Comparison of ENCODE assay signal across 9 cellular contexts in genomic region chr2:223692227-223692947, GRCh38.
A peak's percentile ranks its signal among the peaks of the same experiment; 100 is the strongest.
DNase-seq lines count a peak whose midpoint lies in the region; ATAC-seq and TF ChIP-seq lines count a peak whose summit lies in the region.
"Had no signal": no experiment of that assay in that cellular context is flagged by ENCODE, and none has a peak within 500 bp of the region (broad histone marks: within the 10 kb centered on the region; RNA-seq: fewer than 3 reads in every experiment).

No MANE protein-coding gene starts in this region.

- H3K9me3 Mint-ChIP-seq in stimulated activated memory B cell treated with anti-CD40 and anti-IgM and Interleukin-4, amounts not matched to agents 10 μg/mL and 1 μg/mL and 100 μg/mL, for 72 hours: no peaks in the 10 kb centered on the region

- no peaks in the 10 kb centered on the region for H3K27me3 Mint-ChIP-seq in stimulated activated memory B cell treated with anti-CD40 and anti-IgM and Interleukin-4, amounts not matched to agents 10 μg/mL and 1 μg/mL and 100 μg/mL, for 72 hours

- H3K27me3 ChIP-seq in mammary epithelial cell (ENCODE audit: insufficient read depth, low read length): no peaks in the 10 kb centered on the region
- H3K27me3 ChIP-seq: BLaER1 treated with 17β-estradiol and CSF1 and Interleukin-3, amounts not matched to agents 10 nM and 100 nM had no signal

- H2AFZ ChIP-seq in mammary epithelial cell (ENCODE audit: low read depth, low read length): peak overlapping the region; percentile 32

- CTCF ChIA-PET in mammary epithelial cell (lab: Charles Lee; ENCODE audit: low non-redundant PET): interaction anchor here (0.6 to 0.8 kb wide), 3 partner anchors 71 to 168 kb away, joined by 3 to 5 read pairs (median 3); no protein-coding TSS in a partner anchor

- TF ChIP-seq CTCF in mammary epithelial cell (conservative IDR thresholded peaks at IDR 0.05 in 1 of 2, IDR thresholded peaks at IDR 0.05 in 1 of 2; ENCODE audit: extremely low read depth in 1 of 2, insufficient read depth in 1 of 2, low read depth in 1 of 2, low read length in 2 of 2): peak; percentile 87 to 92

- H3K27ac Mint-ChIP-seq in stimulated activated memory B cell treated with anti-CD40 and anti-IgM and Interleukin-4, amounts not matched to agents 10 μg/mL and 1 μg/mL and 100 μg/mL, for 72 hours: no peak overlapping the region

- BruUV-seq in mammary epithelial cell (replicated peaks; lab: Mats Ljungman, UMichigan): no TSS peak

- intact Hi-C loops in mammary epithelial cell (cut with micrococcal nuclease): loop anchor here (1.0 to 5.0 kb wide), 5 partner anchors 35 to 720 kb away; no protein-coding TSS in a partner anchor

- DNase-seq in NCI-H1417 (lab: John Stamatoyannopoulos, UW) (peak in 2 of 3 experiments; percentile 8 to 30), NCI-H1417 treated with DMSO at 0.1 percent for 48 hours (lab: John Stamatoyannopoulos, UW) (no peak), NCI-H2227 (lab: John Stamatoyannopoulos, UW; ENCODE audit: unreplicated experiment) (peak; percentile 81), mammary epithelial cell (peak; percentile 60), left lobe of liver (ENCODE audit: low spot score) (no peak)

- H3K4me1 Mint-ChIP-seq in stimulated activated memory B cell treated with anti-CD40 and anti-IgM and Interleukin-4, amounts not matched to agents 10 μg/mL and 1 μg/mL and 100 μg/mL, for 72 hours: no peaks in the 10 kb centered on the region

- dilution Hi-C loops in mammary epithelial cell (cut with HindIII; ENCODE audit: low sequenced_read_pairs): loop anchor here (5.0 kb wide), 1 partner anchor 70 kb away; no protein-coding TSS in a partner anchor

- 28% methylated on average over 12 of the region's 12 CpGs for WGBS in mammary epithelial cell (ENCODE audit: low coverage, missing lambda C conversion rate)

- H3K36me3 Mint-ChIP-seq in stimulated activated memory B cell treated with anti-CD40 and anti-IgM and Interleukin-4, amounts not matched to agents 10 μg/mL and 1 μg/mL and 100 μg/mL, for 72 hours: no peaks in the 10 kb centered on the region

- H3K4me3 ChIP-seq in mammary epithelial cell (replicated peaks in 1 of 3; ENCODE audit: insufficient read depth in 1 of 3, low read depth in 2 of 3, low read length in 3 of 3): no peak overlapping the region
- H3K4me3 ChIP-seq: BLaER1 treated with 17β-estradiol and CSF1 and Interleukin-3, amounts not matched to agents 10 nM and 100 nM had no signal

- no peaks in the 10 kb centered on the region for H3K79me2 ChIP-seq in mammary epithelial cell (ENCODE audit: insufficient read depth, low read length)

- H3K27ac ChIP-seq in mammary epithelial cell (ENCODE audit: insufficient read depth, low read depth, low read length): no peak overlapping the region
- H3K27ac ChIP-seq: BLaER1 treated with 17β-estradiol and CSF1 and Interleukin-3, amounts not matched to agents 10 nM and 100 nM had no signal

- no peak overlapping the region for H3K4me3 Mint-ChIP-seq in stimulated activated memory B cell treated with anti-CD40 and anti-IgM and Interleukin-4, amounts not matched to agents 10 μg/mL and 1 μg/mL and 100 μg/mL, for 72 hours

- no peaks in the 10 kb centered on the region for H3K36me3 ChIP-seq in mammary epithelial cell (ENCODE audit: insufficient read depth, low read length)
- H3K36me3 ChIP-seq: BLaER1 treated with 17β-estradiol and CSF1 and Interleukin-3, amounts not matched to agents 10 nM and 100 nM had no signal

- peaks cover 29% of the 10 kb centered on the region for H3K4me1 ChIP-seq in mammary epithelial cell (ENCODE audit: insufficient read depth, low read length)

- no peak overlapping the region for H3K9ac ChIP-seq in mammary epithelial cell (ENCODE audit: insufficient read depth, low read length)
- H3K9ac ChIP-seq: BLaER1 treated with 17β-estradiol and CSF1 and Interleukin-3, amounts not matched to agents 10 nM and 100 nM had no signal

- H3K9me3 ChIP-seq in mammary epithelial cell (replicated peaks; ENCODE audit: insufficient read depth, low read length): no peaks in the 10 kb centered on the region

- ATAC-seq in left lobe of liver (peak; percentile 94), HG03025 (IDR thresholded peaks at IDR 0.05; ENCODE audit: low FRiP score, unreplicated experiment) (no peak), GM21737 (IDR thresholded peaks at IDR 0.05; ENCODE audit: unreplicated experiment) (no peak)
- ATAC-seq in stimulated activated memory B cell treated with anti-CD40 and anti-IgM and Interleukin-4, amounts not matched to agents 10 μg/mL and 1 μg/mL and 100 μg/mL, for 72 hours: no peak

- H4K20me1 ChIP-seq in mammary epithelial cell (ENCODE audit: insufficient read depth, low read length): no peaks in the 10 kb centered on the region
- H4K20me1 ChIP-seq: BLaER1 treated with 17β-estradiol and CSF1 and Interleukin-3, amounts not matched to agents 10 nM and 100 nM had no signal

- in situ Hi-C loops in mammary epithelial cell (cut with MboI; ENCODE audit: low sequenced_read_pairs in 2 of 2): loop anchor here (10.0 kb wide), 1 partner anchor 102 kb away; no protein-coding TSS in a partner anchor

- H3K4me2 ChIP-seq in mammary epithelial cell (ENCODE audit: insufficient read depth, low read depth, low read length): peak overlapping the region; percentile 20
- H3K4me2 ChIP-seq: BLaER1 treated with 17β-estradiol and CSF1 and Interleukin-3, amounts not matched to agents 10 nM and 100 nM had no signal

Comparison
In these comparisons a context has a peak if more than half of its experiments do, and no peak if none do; other contexts are left out.
1. DNase-seq: peak in NCI-H1417 (2 of 3), NCI-H2227 (single experiment) and mammary epithelial cell (single experiment); none in NCI-H1417 treated with DMSO at 0.1 percent for 48 hours (single experiment) and left lobe of liver (single experiment).